ENCODE assay signal across 30 cellular contexts in the genomic region with DNA sequence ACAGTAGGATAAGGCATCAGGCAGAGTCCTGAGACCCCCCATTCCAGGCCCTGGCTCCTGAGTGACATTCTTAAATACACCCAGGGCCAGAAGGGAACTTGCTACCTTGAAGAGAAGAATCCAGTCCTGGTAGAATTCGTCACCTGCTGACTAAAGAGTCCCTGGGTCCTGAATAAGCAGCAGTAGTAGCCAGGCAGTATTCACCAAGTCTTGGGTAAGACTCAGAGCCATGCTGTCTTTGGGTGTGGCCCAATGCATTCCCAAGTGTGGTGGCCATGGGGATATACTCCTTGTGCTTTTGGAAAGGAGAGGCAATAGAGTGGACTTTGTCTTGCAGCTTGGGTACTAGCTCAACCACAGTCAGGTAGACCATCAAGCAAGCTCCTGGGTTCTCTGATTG.
"Had no signal": no experiment of that assay in that cellular context is flagged by ENCODE, and none has a peak within 500 bp of the region (broad histone marks: within the 10 kb centered on the region; RNA-seq: fewer than 3 reads in every experiment).

No MANE protein-coding gene starts in this region.

- H3K4me3 ChIP-seq: pancreas, prostate gland, right lobe of liver, sigmoid colon, skin epidermis, smooth muscle cell, spleen, suprapubic skin, testis, tibial artery, transverse colon, upper lobe of left lung, vagina had no signal

- ATAC-seq: naive thymus-derived CD8-positive, alpha-beta T cell; natural killer cell treated with Interleukin-12 subunit alpha and Interleukin-12 subunit beta and Interleukin-15 and Interleukin-18, amount 100 ng/mL, for 72 hours; pancreas; right cardiac atrium; right lobe of liver; stimulated activated memory B cell treated with anti-CD40 and anti-IgM and Interleukin-4, amounts not matched to agents 10 μg/mL and 1 μg/mL and 100 μg/mL, for 72 hours; stimulated activated naive CD8-positive, alpha-beta T cell treated with anti-CD3 and anti-CD28 coated beads, Interleukin-15, amount 100 ng/mL, for 72 hours; stimulated activated naive CD8-positive, alpha-beta T cell treated with anti-CD3 and anti-CD28 coated beads, Interleukin-15, Interleukin-2, amounts not matched to agents 100 U/mL and 50 U/mL, for 24 hours had no signal

- H3K36me3 ChIP-seq: neutrophil, pancreas, prostate gland, right lobe of liver, sigmoid colon, spleen, suprapubic skin, tibial artery, transverse colon, upper lobe of left lung, vagina had no signal

- H3K27me3 ChIP-seq: neutrophil, pancreas, right lobe of liver, sigmoid colon, spleen, suprapubic skin, testis, tibial artery, transverse colon, upper lobe of left lung, vagina had no signal

- H3K4me1 ChIP-seq: pancreas, prostate gland, right lobe of liver, sigmoid colon, spleen, suprapubic skin, testis, tibial artery, transverse colon, upper lobe of left lung, vagina had no signal

- DNase-seq: naive thymus-derived CD8-positive, alpha-beta T cell; nephron progenitor cell; nucleus accumbens; pancreas; right cardiac atrium; right lobe of liver; sigmoid colon; spleen; stimulated activated CD4-positive, alpha-beta T cell treated with anti-CD3 and anti-CD28 coated beads, Interleukin-12 subunit alpha, Interleukin-12 subunit beta, amount 100 ng/mL, for 4 hours; stimulated activated CD4-positive, alpha-beta T cell treated with anti-CD3 and anti-CD28 coated beads, Interleukin-1b, Interleukin-23, amount 100 ng/mL, for 48 hours; stimulated activated CD4-positive, alpha-beta T cell treated with anti-CD3 and anti-CD28 coated beads, Interleukin-4, amount 100 ng/mL, for 1 hour; stimulated activated CD4-positive, alpha-beta T cell treated with anti-CD3 and anti-CD28 coated beads, Interleukin-4, amount 100 ng/mL, for 4 hours; stimulated activated CD8-positive, alpha-beta memory T cell treated with anti-CD3 and anti-CD28 coated beads, Interleukin-4, amount 100 ng/mL, for 48 hours; stimulated activated naive CD4-positive, alpha-beta T cell; stimulated activated naive CD8-positive, alpha-beta T cell treated with anti-CD3 and anti-CD28 coated beads, Interleukin-15, amount 100 ng/mL, for 72 hours; stimulated activated naive CD8-positive, alpha-beta T cell treated with anti-CD3 and anti-CD28 coated beads, Interleukin-15, Interleukin-2, amounts not matched to agents 100 U/mL and 50 U/mL, for 24 hours; substantia nigra; testis; tibial artery; transverse colon; upper lobe of left lung had no signal

- H3K27ac ChIP-seq: neutrophil, pancreas, prostate gland, right lobe of liver, sigmoid colon, skin epidermis, spleen, suprapubic skin, testis, tibial artery, transverse colon, upper lobe of left lung, vagina had no signal

- H3K4me2 ChIP-seq: smooth muscle cell had no signal

- FAIRE-seq: pancreas, urothelium cell line had no signal

- H3K9me3 ChIP-seq: neutrophil, pancreas, prostate gland, right lobe of liver, sigmoid colon, spleen, suprapubic skin, testis, tibial artery, transverse colon, upper lobe of left lung, vagina had no signal
